In genomic region chr4:38664704-38665401, GRCh38 we compare ENCODE assay signal across 1 cellular context.
A peak's percentile ranks its signal among the peaks of the same experiment; 100 is the strongest.
TF ChIP-seq lines count a peak whose summit lies in the region.

No MANE protein-coding gene starts in this region.

TF ChIP-seq in H1, 55 proteins besides CTCF, POLR2A, EP300 and RAD21 (continued from another document):
- TF ChIP-seq E2F6 (IDR thresholded peaks at IDR 0.05) (peak; percentile 62), RNF2 (IDR thresholded peaks at IDR 0.05; ENCODE audit: borderline replicate concordance, low read depth, low read length, missing control alignments, poor library complexity, severe bottlenecking) (no peak), KDM1A (IDR thresholded peaks at IDR 0.05; ENCODE audit: borderline replicate concordance, low read length) (no peak), MAX (IDR thresholded peaks at IDR 0.05) (peak; percentile 14), TAF7 (optimal IDR thresholded peaks at IDR 0.05; ENCODE audit: borderline replicate concordance, low read depth, low read length) (peak; percentile 66), ASH2L (IDR thresholded peaks at IDR 0.05; ENCODE audit: low read length) (peak; percentile 57), TAF1 (IDR thresholded peaks at IDR 0.05; ENCODE audit: low read depth, low read length) (peak; percentile 68), SAP30 (IDR thresholded peaks at IDR 0.05; ENCODE audit: insufficient read depth, insufficient replicate concordance, low read length) (no peak), CHD7 (IDR thresholded peaks at IDR 0.05; ENCODE audit: insufficient replicate concordance, low read length) (no peak)
